Comparison of ENCODE assay signal across 16 cellular contexts in genomic region chr16:50575743-50576142, GRCh38. TPM values are rescaled to one million over a fixed set of nuclear protein-coding genes. Genes with fewer than 3 reads are reported as not detected.
DNase-seq lines count a peak whose midpoint lies in the region; ATAC-seq, FAIRE-seq and TF ChIP-seq lines count a peak whose summit lies in the region.
"Had no signal": no experiment of that assay in that cellular context is flagged by ENCODE, and none has a peak within 500 bp of the region (broad histone marks: within the 10 kb centered on the region; RNA-seq: fewer than 3 reads in every experiment).

No MANE protein-coding gene starts in this region.

- intact Hi-C loops in HepG2 (cut with micrococcal nuclease; ENCODE audit: unreplicated experiment), result no loop called here
- intact Hi-C loops in right lobe of liver (cut with DNase I), result no loop called here
- intact Hi-C loops in stomach (cut with DNase I; ENCODE audit: low total_unique reads), result no loop called here
- intact Hi-C loops in vagina (cut with DNase I), result no loop called here
- intact Hi-C loops in upper lobe of right lung (cut with DNase I), result no loop called here

- TF ChIP-seq EP300 in HepG2 (IDR thresholded peaks at IDR 0.05; ENCODE audit: low read depth in 2 of 2, low read length in 2 of 2), result no peak
- no peak for TF ChIP-seq EP300 in HepG2 (CRISPR knock-in tag; IDR thresholded peaks at IDR 0.05; ENCODE audit: borderline replicate concordance)
- no peak for TF ChIP-seq EP300 in stomach (IDR thresholded peaks at IDR 0.05)

- H3K79me2 ChIP-seq in HepG2 (ENCODE audit: insufficient read depth, low read length), result peaks cover 97% of the 10 kb centered on the region

- H3K27me3 ChIP-seq in HepG2 (ENCODE audit: control insufficient read depth in 1 of 2, insufficient read depth in 2 of 2, low read length in 2 of 2), result no peaks in the 10 kb centered on the region
- no peaks in the 10 kb centered on the region for H3K27me3 ChIP-seq in right lobe of liver
- H3K27me3 ChIP-seq in muscle layer of duodenum (ENCODE audit: low read depth, low read length), result no peaks in the 10 kb centered on the region
- H3K27me3 ChIP-seq in stomach, result no peaks in the 10 kb centered on the region
- no peaks in the 10 kb centered on the region for H3K27me3 ChIP-seq in vagina
- no peaks in the 10 kb centered on the region for H3K27me3 ChIP-seq in upper lobe of right lung
- H3K27me3 ChIP-seq: BLaER1 had no signal

- in situ Hi-C loops in HepG2 (cut with HindIII; ENCODE audit: extremely low pct_ligation_motif_present, low pct_unique_long_range_greater_than_20kb), result no loop called here

- FAIRE-seq in HepG2 (lab: Jason Lieb, UNC) (no peak), H54 (lab: Jason Lieb, UNC) (no peak)
- FAIRE-seq: H1 had no signal

- no peak overlapping the region for H3K4me2 ChIP-seq in HepG2 (ENCODE audit: low read depth, low read length)
- H3K4me2 ChIP-seq: BLaER1 had no signal

- TF ChIP-seq POLR2A in HepG2 (IDR thresholded peaks at IDR 0.05; ENCODE audit: insufficient read depth in 1 of 2, low read depth in 2 of 2, low read length in 2 of 2) (no peak), right lobe of liver (IDR thresholded peaks at IDR 0.05) (no peak), stomach (IDR thresholded peaks at IDR 0.05) (no peak), vagina (IDR thresholded peaks at IDR 0.05) (no peak), H54 (IDR thresholded peaks at IDR 0.05; ENCODE audit: low read depth, low read length) (no peak)

- TF ChIP-seq RAD21 in HepG2 (CRISPR knock-in tag; IDR thresholded peaks at IDR 0.05), result no peak

- ATAC-seq in HepG2 (no peak), right lobe of liver (no peak), upper lobe of right lung (no peak)
- ATAC-seq: HCT116 had no signal

- H4K20me1 ChIP-seq in HepG2 (ENCODE audit: insufficient read depth, low read length), result peaks cover 98% of the 10 kb centered on the region
- H4K20me1 ChIP-seq: BLaER1 had no signal

- no peak for DNase-seq in HepG2 (ENCODE audit: low spot score)
- no peak for DNase-seq in right lobe of liver
- no peak for DNase-seq in stomach
- DNase-seq in vagina (ENCODE audit: extremely low spot score in 2 of 2), result no peak
- DNase-seq in upper lobe of right lung, result no peak
- no peak for DNase-seq in DMS 273 (lab: John Stamatoyannopoulos, UW; ENCODE audit: unreplicated experiment)
- no peak for DNase-seq in H54 (ENCODE audit: insufficient read length, low spot score)
- DNase-seq: 8988T; AML-193; CD4-positive, CD25-positive, alpha-beta regulatory T cell; DMS 273 treated with DMSO at 0.1 percent for 48 hours had no signal

- WGBS in HepG2 (ENCODE audit: low lambda C conversion rate), result 72% methylated on average over 2 of the region's 2 CpGs
- WGBS in right lobe of liver (ENCODE audit: insufficient coverage, low coverage, low lambda C conversion rate, missing lambda C conversion rate), result 100% methylated on average over 1 of the region's 2 CpGs
- 87 to 100% (median 97%) methylated on average over 2 of the region's 2 CpGs for WGBS in stomach, 5 donors

- no peak overlapping the region for H3K9ac ChIP-seq in HepG2 (ENCODE audit: insufficient read depth, low read depth, low read length)
- H3K9ac ChIP-seq: BLaER1 had no signal

- BruUV-seq in HepG2 (replicated peaks; lab: Mats Ljungman, UMichigan), result no TSS peak

- TF ChIP-seq CTCF in HepG2 (CRISPR knock-in tag; IDR thresholded peaks at IDR 0.05) (no peak), right lobe of liver (IDR thresholded peaks at IDR 0.05) (no peak), stomach (IDR thresholded peaks at IDR 0.05) (no peak), vagina (IDR thresholded peaks at IDR 0.05) (no peak), upper lobe of right lung (IDR thresholded peaks at IDR 0.05) (no peak)

- H3K36me3 ChIP-seq in HepG2 (replicated peaks in 1 of 2; ENCODE audit: control insufficient read depth in 1 of 2, insufficient read depth in 2 of 2, low read length in 2 of 2) (peaks cover 70 to 96% of the 10 kb centered on the region in 2 experiments), right lobe of liver (no peaks in the 10 kb centered on the region), muscle layer of duodenum (ENCODE audit: control insufficient read depth in 1 of 2, insufficient read depth in 2 of 2, low read length in 2 of 2) (no peaks in the 10 kb centered on the region), stomach (peaks cover 0 to 20% (median 3%) of the 10 kb centered on the region in 4 donors), vagina (no peaks in the 10 kb centered on the region), upper lobe of right lung (no peaks in the 10 kb centered on the region)
- H3K36me3 ChIP-seq: BLaER1 had no signal

- H3K27ac ChIP-seq in HepG2 (ENCODE audit: extremely low read length, insufficient read depth, low read length), result no peak overlapping the region
- no peak overlapping the region for H3K27ac ChIP-seq in right lobe of liver
- peak overlapping the region; percentile 69 for H3K27ac ChIP-seq in muscle layer of duodenum (ENCODE audit: low read length)
- peak overlapping the region in 3 of 5 donors; percentile 52 to 79 (median 77) for H3K27ac ChIP-seq in stomach
- peak overlapping the region; percentile 69 for H3K27ac ChIP-seq in vagina
- H3K27ac ChIP-seq in upper lobe of right lung, result no peak overlapping the region
- H3K27ac ChIP-seq: BLaER1, HL-60 had no signal

- CTCF ChIA-PET in HepG2 (lab: Yijun Ruan, JAX; ENCODE audit: low intra/inter-chr PET ratio, low total read pairs), result no interaction called here

- H3K4me3 ChIP-seq in HepG2 (replicated peaks in 1 of 3; ENCODE audit: insufficient read depth in 1 of 3, low read depth in 2 of 3, low read length in 3 of 3) (no peak overlapping the region), right lobe of liver (no peak overlapping the region), muscle layer of duodenum (ENCODE audit: low read depth in 1 of 2, low read length in 2 of 2) (no peak overlapping the region), stomach (no peak overlapping the region), vagina (no peak overlapping the region), upper lobe of right lung (no peak overlapping the region)
- H3K4me3 ChIP-seq: BLaER1 had no signal

- H3K4me1 ChIP-seq in HepG2 (ENCODE audit: insufficient read depth, low read length), result peaks cover 81% of the 10 kb centered on the region
- H3K4me1 ChIP-seq in right lobe of liver, result no peaks in the 10 kb centered on the region
- peaks cover 2 to 27% of the 10 kb centered on the region in 2 donors for H3K4me1 ChIP-seq in muscle layer of duodenum (ENCODE audit: control insufficient read depth in 1 of 2, insufficient read depth in 2 of 2, low read length in 2 of 2)
- H3K4me1 ChIP-seq in stomach, result peaks cover 0 to 39% (median 14%) of the 10 kb centered on the region in 4 donors
- peaks cover 41% of the 10 kb centered on the region for H3K4me1 ChIP-seq in vagina
- peaks cover 18% of the 10 kb centered on the region for H3K4me1 ChIP-seq in upper lobe of right lung
- H3K4me1 ChIP-seq: BLaER1 had no signal

- no peaks in the 10 kb centered on the region for H3K9me3 ChIP-seq in HepG2 (ENCODE audit: low read length)
- H3K9me3 ChIP-seq in right lobe of liver, result no peaks in the 10 kb centered on the region
- no peaks in the 10 kb centered on the region for H3K9me3 ChIP-seq in muscle layer of duodenum (ENCODE audit: control insufficient read depth in 1 of 2, low read length in 2 of 2)
- no peaks in the 10 kb centered on the region for H3K9me3 ChIP-seq in stomach
- no peaks in the 10 kb centered on the region for H3K9me3 ChIP-seq in vagina
- no peaks in the 10 kb centered on the region for H3K9me3 ChIP-seq in upper lobe of right lung
- H3K9me3 ChIP-seq: BLaER1 had no signal

- no peak overlapping the region for H2AFZ ChIP-seq in HepG2 (ENCODE audit: low read length)

- POLR2A ChIA-PET in HepG2 (lab: Yijun Ruan, JAX), result interaction anchor here (0.7 to 1.2 kb wide), 3 partner anchors 10 to 55 kb away, joined by 3 to 6 read pairs (median 3); no protein-coding TSS in a partner anchor

RNA-seq across cellular contexts. Expression of gene NKD1, which starts 27.5 kb away (rescaled TPM):
- total RNA-seq in HepG2 (2016; rRNA removed; fragmentation: Illumina TruSeq; extraction: Trizol), result 59.0 and 70.4 TPM in 2 replicates
- total RNA-seq in HepG2 (2016; cell fraction: cytosol; rRNA removed; fragmentation: Illumina TruSeq; extraction: Trizol; ENCODE audit: low read depth), result 19.9 and 25.5 TPM in 2 replicates
- total RNA-seq in HepG2 (2016; cell fraction: insoluble cytoplasmic fraction; rRNA removed; fragmentation: Illumina TruSeq; extraction: Trizol), result 50.0 and 70.7 TPM in 2 replicates
- 136 and 148 TPM in 2 replicates for total RNA-seq in HepG2 (2016; cell fraction: membrane; rRNA removed; fragmentation: Illumina TruSeq; extraction: Trizol)
- 61.9 and 70.6 TPM in 2 replicates for total RNA-seq in HepG2 (2016; cell fraction: nucleus; rRNA removed; fragmentation: Illumina TruSeq; extraction: Trizol)
- polyA plus RNA-seq in HepG2 (2011; rRNA removed), result 86.1 and 121 TPM in 2 replicates
- 22.3 and 49.7 TPM in 2 replicates for polyA plus RNA-seq in HepG2 (2011; cell fraction: cytosol; rRNA removed)
- 150 and 275 TPM in 2 replicates for polyA plus RNA-seq in HepG2 (2011; cell fraction: nucleus; rRNA removed)
- 58.7 and 76.3 TPM in 2 replicates for polyA plus RNA-seq in HepG2 (2012)
- 106 and 127 TPM in 2 replicates for polyA plus RNA-seq in HepG2 (2016; cell fraction: cytosol; fragmentation: Illumina TruSeq; extraction: Trizol; ENCODE audit: low read depth)
- polyA plus RNA-seq in HepG2 (2016; cell fraction: insoluble cytoplasmic fraction; fragmentation: Illumina TruSeq; extraction: Trizol; ENCODE audit: low read depth), result 95.8 and 124 TPM in 2 replicates
- polyA plus RNA-seq in HepG2 (2016; cell fraction: membrane; fragmentation: Illumina TruSeq; extraction: Trizol; ENCODE audit: low read depth), result 156 and 170 TPM in 2 replicates
- polyA plus RNA-seq in HepG2 (2016; cell fraction: nucleus; fragmentation: Illumina TruSeq; extraction: Trizol; ENCODE audit: insufficient read depth, low read depth), result 155 and 169 TPM in 2 replicates
- polyA minus RNA-seq in HepG2 (2011; rRNA and poly(A)+ RNA removed; ENCODE audit: low replicate concordance), result 0.02 and 110 TPM in 2 replicates
- 14.3 and 28.8 TPM in 2 replicates for polyA minus RNA-seq in HepG2 (2011; cell fraction: cytosol; rRNA and poly(A)+ RNA removed)
- 43.1 and 57.6 TPM in 2 replicates for polyA minus RNA-seq in HepG2 (2011; cell fraction: nucleus; rRNA and poly(A)+ RNA removed)
- total RNA-seq in right lobe of liver, result 1 to 10 TPM in 5 of 6 experiments, under 1 TPM in 1; 0.69 to 2.6 (median 2.1) TPM
- total RNA-seq in stomach, result 100 to 1,000 TPM in 1 of 5 donors, 1 to 10 TPM in 4; 1.2 to 284 (median 6.4) TPM
- 1 to 10 TPM in 2 of 3 donors, under 1 TPM in 1; 0.44 to 2.0 (median 1.5) TPM for polyA plus RNA-seq in stomach
- total RNA-seq in vagina, result 1.7 TPM
- 47.2 TPM for total RNA-seq in upper lobe of right lung

Comparison
In these comparisons a context has a peak if more than half of its experiments do, and no peak if none do; other contexts are left out.
1. H3K27ac ChIP-seq: peak in muscle layer of duodenum (single experiment), stomach (3 of 5) and vagina (single experiment); none in HepG2 (single experiment), right lobe of liver (0 of 3) and upper lobe of right lung (single experiment).